1 cellular context compared by ENCODE assay signal in the genomic region with DNA sequence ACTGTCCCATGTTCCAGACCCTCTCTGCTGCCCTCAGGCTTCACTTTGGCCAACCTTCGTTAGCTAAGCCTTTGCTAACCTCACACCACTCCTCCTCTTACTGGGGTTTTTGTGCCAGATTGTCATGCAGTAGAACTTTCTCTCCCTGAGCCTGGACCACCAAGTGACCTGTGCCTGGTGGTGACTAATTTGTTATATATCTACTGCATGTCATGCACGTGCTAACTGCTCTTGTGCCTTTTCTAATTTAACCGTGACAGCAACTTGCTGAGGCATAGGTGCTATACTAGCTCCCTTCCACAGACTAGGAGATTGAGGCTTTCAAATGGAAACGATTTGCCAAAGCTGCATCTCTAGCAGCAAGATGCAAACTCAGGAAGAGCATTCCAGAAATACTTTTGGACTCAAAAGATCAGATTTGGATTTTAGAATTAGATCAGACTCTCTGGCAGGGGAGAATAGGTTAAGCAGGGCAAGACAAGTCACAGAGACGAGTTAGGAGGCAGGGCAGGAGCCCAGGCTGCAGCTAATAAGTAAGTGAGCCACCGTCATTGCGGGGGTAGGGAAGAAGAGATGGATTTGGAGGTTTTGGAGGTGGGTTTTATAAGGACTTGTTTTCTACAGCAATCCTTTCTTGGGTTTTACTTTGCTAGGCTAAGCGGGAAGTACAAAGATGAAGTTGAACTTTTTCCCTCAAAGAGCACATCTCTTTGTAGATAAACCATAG.
TF ChIP-seq lines count a peak whose summit lies in the region.

No MANE protein-coding gene starts in this region.

TF ChIP-seq in HepG2, 621 proteins besides CTCF, POLR2A, EP300 and RAD21:
- TF ChIP-seq, protein P1, sequence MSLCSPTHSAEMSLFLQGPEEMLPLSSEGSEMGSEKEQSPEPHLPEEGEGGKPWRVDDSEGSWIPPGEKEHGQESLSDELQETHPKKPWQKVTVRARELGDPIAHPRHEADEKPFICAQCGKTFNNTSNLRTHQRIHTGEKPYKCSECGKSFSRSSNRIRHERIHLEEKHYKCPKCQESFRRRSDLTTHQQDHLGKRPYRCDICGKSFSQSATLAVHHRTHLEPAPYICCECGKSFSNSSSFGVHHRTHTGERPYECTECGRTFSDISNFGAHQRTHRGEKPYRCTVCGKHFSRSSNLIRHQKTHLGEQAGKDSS (CRISPR knock-in tag; IDR thresholded peaks at IDR 0.05; ENCODE audit: borderline replicate concordance, low read depth), result no peak
- TF ChIP-seq YEATS4 (CRISPR knock-in tag; IDR thresholded peaks at IDR 0.05; ENCODE audit: borderline replicate concordance) (no peak), CC2D1A (CRISPR knock-in tag; IDR thresholded peaks at IDR 0.05) (no peak)
- TF ChIP-seq, protein P2, sequence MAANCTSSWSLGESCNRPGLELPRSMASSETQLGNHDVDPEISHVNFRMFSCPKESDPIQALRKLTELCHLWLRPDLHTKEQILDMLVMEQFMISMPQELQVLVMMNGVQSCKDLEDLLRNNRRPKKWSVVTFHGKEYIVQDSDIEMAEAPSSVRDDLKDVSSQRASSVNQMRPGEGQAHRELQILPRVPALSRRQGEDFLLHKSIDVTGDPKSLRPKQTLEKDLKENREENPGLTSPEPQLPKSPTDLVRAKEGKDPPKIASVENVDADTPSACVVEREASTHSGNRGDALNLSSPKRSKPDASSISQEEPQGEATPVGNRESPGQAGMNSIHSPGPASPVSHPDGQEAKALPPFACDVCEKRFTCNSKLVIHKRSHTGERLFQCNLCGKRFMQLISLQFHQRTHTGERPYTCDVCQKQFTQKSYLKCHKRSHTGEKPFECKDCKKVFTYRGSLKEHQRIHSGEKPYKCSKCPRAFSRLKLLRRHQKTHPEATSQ (CRISPR knock-in tag; IDR thresholded peaks at IDR 0.05; ENCODE audit: borderline replicate concordance), result no peak
TF ChIP-seq in HepG2: peak in this region for 0.
